In the genomic region with DNA sequence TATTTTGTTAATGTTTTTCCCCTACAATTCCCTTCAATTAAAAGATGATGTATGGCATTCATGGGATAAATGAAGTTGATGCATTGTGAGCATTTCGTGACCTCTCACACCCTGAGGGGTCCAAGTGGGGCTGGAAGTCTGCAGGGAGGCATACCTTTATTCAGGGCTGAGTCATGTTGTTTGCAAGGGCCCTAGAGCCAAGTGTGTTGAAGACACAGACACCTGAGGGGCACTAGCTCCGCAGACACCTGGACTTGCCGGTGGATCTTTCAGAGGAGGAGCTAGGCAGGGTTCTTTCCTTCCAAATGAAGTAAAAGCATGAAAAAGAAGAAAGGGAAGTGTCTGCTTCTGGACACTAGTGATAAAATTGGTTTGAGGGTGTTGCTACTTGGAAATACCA, we compare ENCODE assay signal across 1 cellular context.
TF ChIP-seq lines count a peak whose summit lies in the region.

No MANE protein-coding gene starts in this region.

TF ChIP-seq in GM23338, 12 proteins besides CTCF, POLR2A, EP300 and RAD21 (continued from another document):
- TF ChIP-seq, protein P1, sequence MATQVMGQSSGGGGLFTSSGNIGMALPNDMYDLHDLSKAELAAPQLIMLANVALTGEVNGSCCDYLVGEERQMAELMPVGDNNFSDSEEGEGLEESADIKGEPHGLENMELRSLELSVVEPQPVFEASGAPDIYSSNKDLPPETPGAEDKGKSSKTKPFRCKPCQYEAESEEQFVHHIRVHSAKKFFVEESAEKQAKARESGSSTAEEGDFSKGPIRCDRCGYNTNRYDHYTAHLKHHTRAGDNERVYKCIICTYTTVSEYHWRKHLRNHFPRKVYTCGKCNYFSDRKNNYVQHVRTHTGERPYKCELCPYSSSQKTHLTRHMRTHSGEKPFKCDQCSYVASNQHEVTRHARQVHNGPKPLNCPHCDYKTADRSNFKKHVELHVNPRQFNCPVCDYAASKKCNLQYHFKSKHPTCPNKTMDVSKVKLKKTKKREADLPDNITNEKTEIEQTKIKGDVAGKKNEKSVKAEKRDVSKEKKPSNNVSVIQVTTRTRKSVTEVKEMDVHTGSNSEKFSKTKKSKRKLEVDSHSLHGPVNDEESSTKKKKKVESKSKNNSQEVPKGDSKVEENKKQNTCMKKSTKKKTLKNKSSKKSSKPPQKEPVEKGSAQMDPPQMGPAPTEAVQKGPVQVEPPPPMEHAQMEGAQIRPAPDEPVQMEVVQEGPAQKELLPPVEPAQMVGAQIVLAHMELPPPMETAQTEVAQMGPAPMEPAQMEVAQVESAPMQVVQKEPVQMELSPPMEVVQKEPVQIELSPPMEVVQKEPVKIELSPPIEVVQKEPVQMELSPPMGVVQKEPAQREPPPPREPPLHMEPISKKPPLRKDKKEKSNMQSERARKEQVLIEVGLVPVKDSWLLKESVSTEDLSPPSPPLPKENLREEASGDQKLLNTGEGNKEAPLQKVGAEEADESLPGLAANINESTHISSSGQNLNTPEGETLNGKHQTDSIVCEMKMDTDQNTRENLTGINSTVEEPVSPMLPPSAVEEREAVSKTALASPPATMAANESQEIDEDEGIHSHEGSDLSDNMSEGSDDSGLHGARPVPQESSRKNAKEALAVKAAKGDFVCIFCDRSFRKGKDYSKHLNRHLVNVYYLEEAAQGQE (IDR thresholded peaks at IDR 0.05; ENCODE audit: unreplicated experiment), result no peak
TF ChIP-seq in GM23338: peak in this region for 0.
